In the genomic region with DNA sequence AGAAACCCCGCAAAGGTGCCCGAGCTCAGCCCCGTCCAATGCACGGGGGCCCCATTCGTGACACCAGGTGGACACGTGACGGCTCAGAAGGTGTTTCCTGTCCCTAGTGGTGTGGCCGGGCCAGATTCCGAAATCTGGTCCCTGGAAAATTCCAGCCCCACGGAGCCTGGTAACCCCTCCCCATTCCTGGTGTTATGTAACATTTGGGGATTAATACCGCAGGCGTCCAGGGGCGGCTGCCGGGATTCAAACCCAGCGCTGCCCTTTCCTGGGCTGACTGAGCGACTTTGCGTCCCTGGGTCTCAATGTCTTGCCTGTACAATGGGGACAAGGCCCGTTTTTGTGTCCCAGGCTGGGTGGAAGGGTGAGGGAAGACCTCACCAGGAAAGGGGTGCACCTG, we compare ENCODE assay signal across 1 cellular context.
A peak's percentile ranks its signal among the peaks of the same experiment; 100 is the strongest.
TF ChIP-seq lines count a peak whose summit lies in the region.

No MANE protein-coding gene starts in this region.

TF ChIP-seq in HepG2, 621 proteins besides CTCF, POLR2A, EP300 and RAD21 (continues in another document):
- TF ChIP-seq, protein P1, sequence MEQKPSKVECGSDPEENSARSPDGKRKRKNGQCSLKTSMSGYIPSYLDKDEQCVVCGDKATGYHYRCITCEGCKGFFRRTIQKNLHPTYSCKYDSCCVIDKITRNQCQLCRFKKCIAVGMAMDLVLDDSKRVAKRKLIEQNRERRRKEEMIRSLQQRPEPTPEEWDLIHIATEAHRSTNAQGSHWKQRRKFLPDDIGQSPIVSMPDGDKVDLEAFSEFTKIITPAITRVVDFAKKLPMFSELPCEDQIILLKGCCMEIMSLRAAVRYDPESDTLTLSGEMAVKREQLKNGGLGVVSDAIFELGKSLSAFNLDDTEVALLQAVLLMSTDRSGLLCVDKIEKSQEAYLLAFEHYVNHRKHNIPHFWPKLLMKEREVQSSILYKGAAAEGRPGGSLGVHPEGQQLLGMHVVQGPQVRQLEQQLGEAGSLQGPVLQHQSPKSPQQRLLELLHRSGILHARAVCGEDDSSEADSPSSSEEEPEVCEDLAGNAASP (CRISPR knock-in tag; IDR thresholded peaks at IDR 0.05; ENCODE audit: borderline replicate concordance), result no peak
- no peak for TF ChIP-seq PCBP1 (IDR thresholded peaks at IDR 0.05; ENCODE audit: borderline replicate concordance, low read depth, low read length)
- TF ChIP-seq ETV6 (CRISPR knock-in tag; conservative IDR thresholded peaks at IDR 0.05), result no peak
- no peak for TF ChIP-seq MIER2 (CRISPR knock-in tag; IDR thresholded peaks at IDR 0.05)
- TF ChIP-seq MTF1 (CRISPR knock-in tag; IDR thresholded peaks at IDR 0.05), result no peak
- TF ChIP-seq HNRNPL (IDR thresholded peaks at IDR 0.05; ENCODE audit: low read depth, low read length), result no peak
- no peak for TF ChIP-seq ZNF850 (CRISPR knock-in tag; conservative IDR thresholded peaks at IDR 0.05)
- TF ChIP-seq HNRNPUL1 (IDR thresholded peaks at IDR 0.05; ENCODE audit: low read depth, low read length), result no peak
- TF ChIP-seq, protein P2, sequence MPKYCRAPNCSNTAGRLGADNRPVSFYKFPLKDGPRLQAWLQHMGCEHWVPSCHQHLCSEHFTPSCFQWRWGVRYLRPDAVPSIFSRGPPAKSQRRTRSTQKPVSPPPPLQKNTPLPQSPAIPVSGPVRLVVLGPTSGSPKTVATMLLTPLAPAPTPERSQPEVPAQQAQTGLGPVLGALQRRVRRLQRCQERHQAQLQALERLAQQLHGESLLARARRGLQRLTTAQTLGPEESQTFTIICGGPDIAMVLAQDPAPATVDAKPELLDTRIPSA (CRISPR knock-in tag; IDR thresholded peaks at IDR 0.05; ENCODE audit: borderline replicate concordance), result no peak
- TF ChIP-seq, protein P3, sequence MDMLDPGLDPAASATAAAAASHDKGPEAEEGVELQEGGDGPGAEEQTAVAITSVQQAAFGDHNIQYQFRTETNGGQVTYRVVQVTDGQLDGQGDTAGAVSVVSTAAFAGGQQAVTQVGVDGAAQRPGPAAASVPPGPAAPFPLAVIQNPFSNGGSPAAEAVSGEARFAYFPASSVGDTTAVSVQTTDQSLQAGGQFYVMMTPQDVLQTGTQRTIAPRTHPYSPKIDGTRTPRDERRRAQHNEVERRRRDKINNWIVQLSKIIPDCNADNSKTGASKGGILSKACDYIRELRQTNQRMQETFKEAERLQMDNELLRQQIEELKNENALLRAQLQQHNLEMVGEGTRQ (IDR thresholded peaks at IDR 0.05; ENCODE audit: low read depth, low read length), result 0 out of 2 replicates have a peak, but pooled peaks have one; percentile 9
- TF ChIP-seq, protein P3 (CRISPR knock-in tag; IDR thresholded peaks at IDR 0.05; ENCODE audit: borderline replicate concordance), result peak; percentile 37; the same call in 1 of the 2 replicates
- TF ChIP-seq, protein P4, sequence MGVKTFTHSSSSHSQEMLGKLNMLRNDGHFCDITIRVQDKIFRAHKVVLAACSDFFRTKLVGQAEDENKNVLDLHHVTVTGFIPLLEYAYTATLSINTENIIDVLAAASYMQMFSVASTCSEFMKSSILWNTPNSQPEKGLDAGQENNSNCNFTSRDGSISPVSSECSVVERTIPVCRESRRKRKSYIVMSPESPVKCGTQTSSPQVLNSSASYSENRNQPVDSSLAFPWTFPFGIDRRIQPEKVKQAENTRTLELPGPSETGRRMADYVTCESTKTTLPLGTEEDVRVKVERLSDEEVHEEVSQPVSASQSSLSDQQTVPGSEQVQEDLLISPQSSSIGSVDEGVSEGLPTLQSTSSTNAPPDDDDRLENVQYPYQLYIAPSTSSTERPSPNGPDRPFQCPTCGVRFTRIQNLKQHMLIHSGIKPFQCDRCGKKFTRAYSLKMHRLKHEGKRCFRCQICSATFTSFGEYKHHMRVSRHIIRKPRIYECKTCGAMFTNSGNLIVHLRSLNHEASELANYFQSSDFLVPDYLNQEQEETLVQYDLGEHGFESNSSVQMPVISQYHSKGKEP (CRISPR knock-in tag; IDR thresholded peaks at IDR 0.05), result no peak
- no peak for TF ChIP-seq HOXA9 (CRISPR knock-in tag; IDR thresholded peaks at IDR 0.05; ENCODE audit: borderline replicate concordance)
- TF ChIP-seq, protein P5, sequence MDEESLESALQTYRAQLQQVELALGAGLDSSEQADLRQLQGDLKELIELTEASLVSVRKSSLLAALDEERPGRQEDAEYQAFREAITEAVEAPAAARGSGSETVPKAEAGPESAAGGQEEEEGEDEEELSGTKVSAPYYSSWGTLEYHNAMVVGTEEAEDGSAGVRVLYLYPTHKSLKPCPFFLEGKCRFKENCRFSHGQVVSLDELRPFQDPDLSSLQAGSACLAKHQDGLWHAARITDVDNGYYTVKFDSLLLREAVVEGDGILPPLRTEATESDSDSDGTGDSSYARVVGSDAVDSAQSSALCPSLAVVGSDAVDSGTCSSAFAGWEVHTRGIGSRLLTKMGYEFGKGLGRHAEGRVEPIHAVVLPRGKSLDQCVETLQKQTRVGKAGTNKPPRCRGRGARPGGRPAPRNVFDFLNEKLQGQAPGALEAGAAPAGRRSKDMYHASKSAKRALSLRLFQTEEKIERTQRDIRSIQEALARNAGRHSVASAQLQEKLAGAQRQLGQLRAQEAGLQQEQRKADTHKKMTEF (CRISPR knock-in tag; IDR thresholded peaks at IDR 0.05), result no peak
- TF ChIP-seq, protein P6, sequence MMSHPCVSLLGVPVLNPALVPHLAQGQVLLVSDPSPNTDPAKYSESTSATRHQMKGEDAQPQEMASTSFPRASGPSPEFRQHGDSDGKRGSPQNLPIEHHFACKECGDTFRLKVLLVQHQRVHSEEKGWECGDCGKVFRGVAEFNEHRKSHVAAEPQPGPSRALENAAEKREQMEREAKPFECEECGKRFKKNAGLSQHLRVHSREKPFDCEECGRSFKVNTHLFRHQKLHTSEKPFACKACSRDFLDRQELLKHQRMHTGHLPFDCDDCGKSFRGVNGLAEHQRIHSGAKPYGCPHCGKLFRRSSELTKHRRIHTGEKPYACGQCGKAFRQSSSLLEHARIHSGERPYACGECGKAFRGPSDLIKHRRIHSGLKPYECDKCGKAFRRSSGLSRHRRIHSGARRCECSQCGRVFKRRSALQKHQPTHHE (CRISPR knock-in tag; IDR thresholded peaks at IDR 0.05; ENCODE audit: borderline replicate concordance), result no peak
- TF ChIP-seq ZNF451 (CRISPR knock-in tag; IDR thresholded peaks at IDR 0.05), result no peak
- peak; percentile 16; the same call in 1 of the 2 replicates for TF ChIP-seq GABPB1 (CRISPR knock-in tag; IDR thresholded peaks at IDR 0.05)
- TF ChIP-seq ZNF614 (CRISPR knock-in tag; IDR thresholded peaks at IDR 0.05; ENCODE audit: borderline replicate concordance), result no peak
- peak; percentile 41; the same call in 1 of the 2 replicates for TF ChIP-seq PHF21A (CRISPR knock-in tag; IDR thresholded peaks at IDR 0.05)
- peak; percentile 78; the same call in 1 of the 2 replicates for TF ChIP-seq KDM1A (CRISPR knock-in tag; IDR thresholded peaks at IDR 0.05)
- TF ChIP-seq ZNF776 (CRISPR knock-in tag; IDR thresholded peaks at IDR 0.05), result no peak
- peak; percentile 86 for TF ChIP-seq ZNF629 (CRISPR knock-in tag; conservative IDR thresholded peaks at IDR 0.05)
- TF ChIP-seq ZNF34 (CRISPR knock-in tag; IDR thresholded peaks at IDR 0.05; ENCODE audit: borderline replicate concordance), result no peak
- no peak for TF ChIP-seq FOSL1 (CRISPR knock-in tag; IDR thresholded peaks at IDR 0.05; ENCODE audit: borderline replicate concordance)
- TF ChIP-seq EEA1 (CRISPR knock-in tag; IDR thresholded peaks at IDR 0.05; ENCODE audit: borderline replicate concordance), result no peak
- no peak for TF ChIP-seq ZSCAN25 (CRISPR knock-in tag; IDR thresholded peaks at IDR 0.05)
- TF ChIP-seq ZNF143 (CRISPR knock-in tag; IDR thresholded peaks at IDR 0.05), result 0 out of 2 replicates have a peak, but pooled peaks have one; percentile 25
- TF ChIP-seq SALL1 (CRISPR knock-in tag; IDR thresholded peaks at IDR 0.05), result peak; percentile 21; the same call in 1 of the 2 replicates
- TF ChIP-seq, protein P7, sequence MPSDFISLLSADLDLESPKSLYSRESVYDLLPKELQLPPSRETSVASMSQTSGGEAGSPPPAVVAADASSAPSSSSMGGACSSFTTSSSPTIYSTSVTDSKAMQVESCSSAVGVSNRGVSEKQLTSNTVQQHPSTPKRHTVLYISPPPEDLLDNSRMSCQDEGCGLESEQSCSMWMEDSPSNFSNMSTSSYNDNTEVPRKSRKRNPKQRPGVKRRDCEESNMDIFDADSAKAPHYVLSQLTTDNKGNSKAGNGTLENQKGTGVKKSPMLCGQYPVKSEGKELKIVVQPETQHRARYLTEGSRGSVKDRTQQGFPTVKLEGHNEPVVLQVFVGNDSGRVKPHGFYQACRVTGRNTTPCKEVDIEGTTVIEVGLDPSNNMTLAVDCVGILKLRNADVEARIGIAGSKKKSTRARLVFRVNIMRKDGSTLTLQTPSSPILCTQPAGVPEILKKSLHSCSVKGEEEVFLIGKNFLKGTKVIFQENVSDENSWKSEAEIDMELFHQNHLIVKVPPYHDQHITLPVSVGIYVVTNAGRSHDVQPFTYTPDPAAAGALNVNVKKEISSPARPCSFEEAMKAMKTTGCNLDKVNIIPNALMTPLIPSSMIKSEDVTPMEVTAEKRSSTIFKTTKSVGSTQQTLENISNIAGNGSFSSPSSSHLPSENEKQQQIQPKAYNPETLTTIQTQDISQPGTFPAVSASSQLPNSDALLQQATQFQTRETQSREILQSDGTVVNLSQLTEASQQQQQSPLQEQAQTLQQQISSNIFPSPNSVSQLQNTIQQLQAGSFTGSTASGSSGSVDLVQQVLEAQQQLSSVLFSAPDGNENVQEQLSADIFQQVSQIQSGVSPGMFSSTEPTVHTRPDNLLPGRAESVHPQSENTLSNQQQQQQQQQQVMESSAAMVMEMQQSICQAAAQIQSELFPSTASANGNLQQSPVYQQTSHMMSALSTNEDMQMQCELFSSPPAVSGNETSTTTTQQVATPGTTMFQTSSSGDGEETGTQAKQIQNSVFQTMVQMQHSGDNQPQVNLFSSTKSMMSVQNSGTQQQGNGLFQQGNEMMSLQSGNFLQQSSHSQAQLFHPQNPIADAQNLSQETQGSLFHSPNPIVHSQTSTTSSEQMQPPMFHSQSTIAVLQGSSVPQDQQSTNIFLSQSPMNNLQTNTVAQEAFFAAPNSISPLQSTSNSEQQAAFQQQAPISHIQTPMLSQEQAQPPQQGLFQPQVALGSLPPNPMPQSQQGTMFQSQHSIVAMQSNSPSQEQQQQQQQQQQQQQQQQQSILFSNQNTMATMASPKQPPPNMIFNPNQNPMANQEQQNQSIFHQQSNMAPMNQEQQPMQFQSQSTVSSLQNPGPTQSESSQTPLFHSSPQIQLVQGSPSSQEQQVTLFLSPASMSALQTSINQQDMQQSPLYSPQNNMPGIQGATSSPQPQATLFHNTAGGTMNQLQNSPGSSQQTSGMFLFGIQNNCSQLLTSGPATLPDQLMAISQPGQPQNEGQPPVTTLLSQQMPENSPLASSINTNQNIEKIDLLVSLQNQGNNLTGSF (CRISPR knock-in tag; IDR thresholded peaks at IDR 0.05), result no peak
- TF ChIP-seq, protein P8, sequence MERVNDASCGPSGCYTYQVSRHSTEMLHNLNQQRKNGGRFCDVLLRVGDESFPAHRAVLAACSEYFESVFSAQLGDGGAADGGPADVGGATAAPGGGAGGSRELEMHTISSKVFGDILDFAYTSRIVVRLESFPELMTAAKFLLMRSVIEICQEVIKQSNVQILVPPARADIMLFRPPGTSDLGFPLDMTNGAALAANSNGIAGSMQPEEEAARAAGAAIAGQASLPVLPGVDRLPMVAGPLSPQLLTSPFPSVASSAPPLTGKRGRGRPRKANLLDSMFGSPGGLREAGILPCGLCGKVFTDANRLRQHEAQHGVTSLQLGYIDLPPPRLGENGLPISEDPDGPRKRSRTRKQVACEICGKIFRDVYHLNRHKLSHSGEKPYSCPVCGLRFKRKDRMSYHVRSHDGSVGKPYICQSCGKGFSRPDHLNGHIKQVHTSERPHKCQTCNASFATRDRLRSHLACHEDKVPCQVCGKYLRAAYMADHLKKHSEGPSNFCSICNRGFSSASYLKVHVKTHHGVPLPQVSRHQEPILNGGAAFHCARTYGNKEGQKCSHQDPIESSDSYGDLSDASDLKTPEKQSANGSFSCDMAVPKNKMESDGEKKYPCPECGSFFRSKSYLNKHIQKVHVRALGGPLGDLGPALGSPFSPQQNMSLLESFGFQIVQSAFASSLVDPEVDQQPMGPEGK (CRISPR knock-in tag; IDR thresholded peaks at IDR 0.05), result 0 out of 2 replicates have a peak, but pooled peaks have one; percentile 27
- TF ChIP-seq, protein P9, sequence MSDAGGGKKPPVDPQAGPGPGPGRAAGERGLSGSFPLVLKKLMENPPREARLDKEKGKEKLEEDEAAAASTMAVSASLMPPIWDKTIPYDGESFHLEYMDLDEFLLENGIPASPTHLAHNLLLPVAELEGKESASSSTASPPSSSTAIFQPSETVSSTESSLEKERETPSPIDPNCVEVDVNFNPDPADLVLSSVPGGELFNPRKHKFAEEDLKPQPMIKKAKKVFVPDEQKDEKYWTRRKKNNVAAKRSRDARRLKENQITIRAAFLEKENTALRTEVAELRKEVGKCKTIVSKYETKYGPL (CRISPR knock-in tag; IDR thresholded peaks at IDR 0.05), result peak; percentile 71; the same call in 1 of the 2 replicates
- no peak for TF ChIP-seq RFX5 (IDR thresholded peaks at IDR 0.05; ENCODE audit: low read depth, low read length)
- TF ChIP-seq, protein P10, sequence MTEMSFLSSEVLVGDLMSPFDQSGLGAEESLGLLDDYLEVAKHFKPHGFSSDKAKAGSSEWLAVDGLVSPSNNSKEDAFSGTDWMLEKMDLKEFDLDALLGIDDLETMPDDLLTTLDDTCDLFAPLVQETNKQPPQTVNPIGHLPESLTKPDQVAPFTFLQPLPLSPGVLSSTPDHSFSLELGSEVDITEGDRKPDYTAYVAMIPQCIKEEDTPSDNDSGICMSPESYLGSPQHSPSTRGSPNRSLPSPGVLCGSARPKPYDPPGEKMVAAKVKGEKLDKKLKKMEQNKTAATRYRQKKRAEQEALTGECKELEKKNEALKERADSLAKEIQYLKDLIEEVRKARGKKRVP (CRISPR knock-in tag; IDR thresholded peaks at IDR 0.05), result no peak
- TF ChIP-seq, protein P11, sequence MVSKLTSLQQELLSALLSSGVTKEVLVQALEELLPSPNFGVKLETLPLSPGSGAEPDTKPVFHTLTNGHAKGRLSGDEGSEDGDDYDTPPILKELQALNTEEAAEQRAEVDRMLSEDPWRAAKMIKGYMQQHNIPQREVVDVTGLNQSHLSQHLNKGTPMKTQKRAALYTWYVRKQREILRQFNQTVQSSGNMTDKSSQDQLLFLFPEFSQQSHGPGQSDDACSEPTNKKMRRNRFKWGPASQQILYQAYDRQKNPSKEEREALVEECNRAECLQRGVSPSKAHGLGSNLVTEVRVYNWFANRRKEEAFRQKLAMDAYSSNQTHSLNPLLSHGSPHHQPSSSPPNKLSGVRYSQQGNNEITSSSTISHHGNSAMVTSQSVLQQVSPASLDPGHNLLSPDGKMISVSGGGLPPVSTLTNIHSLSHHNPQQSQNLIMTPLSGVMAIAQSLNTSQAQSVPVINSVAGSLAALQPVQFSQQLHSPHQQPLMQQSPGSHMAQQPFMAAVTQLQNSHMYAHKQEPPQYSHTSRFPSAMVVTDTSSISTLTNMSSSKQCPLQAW (CRISPR knock-in tag; IDR thresholded peaks at IDR 0.05), result 0 out of 2 replicates have a peak, but pooled peaks have one; percentile 14
- 0 out of 2 replicates have a peak, but pooled peaks have one; percentile 44 for TF ChIP-seq ZNF3 (CRISPR knock-in tag; IDR thresholded peaks at IDR 0.05)
- no peak for TF ChIP-seq TBX3 (IDR thresholded peaks at IDR 0.05; ENCODE audit: borderline replicate concordance)
